ENCODE assay signal across 26 cellular contexts in genomic region chr5:84725946-84726570, GRCh38.
"Had no signal": no experiment of that assay in that cellular context is flagged by ENCODE, and none has a peak within 500 bp of the region (broad histone marks: within the 10 kb centered on the region; RNA-seq: fewer than 3 reads in every experiment).

No MANE protein-coding gene starts in this region.

- H3K4me3 ChIP-seq: ascending aorta had no signal

- H3K36me3 ChIP-seq: ascending aorta had no signal

- H3K27me3 ChIP-seq: ascending aorta had no signal

- DNase-seq: activated B cell treated with CpG ODN at 0.5 μM for 24 hours; activated CD4-positive, alpha-beta memory T cell treated with anti-CD3 and anti-CD28 coated beads, Interleukin-2, amount 10 ng/mL, durations not matched to agents 7 days and 5 days; activated CD4-positive, alpha-beta T cell treated with anti-CD3 and anti-CD28 coated beads for 1 hour; activated CD4-positive, alpha-beta T cell treated with anti-CD3 and anti-CD28 coated beads for 36 hours; activated CD4-positive, alpha-beta T cell treated with anti-CD3 and anti-CD28 coated beads for 48 hours; activated CD4-positive, alpha-beta T cell treated with anti-CD3 and anti-CD28 coated beads, Interleukin-2, amount 10 ng/mL, durations not matched to agents 7 days and 5 days; activated CD4-positive, alpha-beta T cell treated with anti-CD3 and anti-CD28 coated beads, Interleukin-2, amount 50 U/mL, for 48 hours; activated CD8-positive, alpha-beta memory T cell treated with anti-CD3 and anti-CD28 coated beads for 24 hours; activated CD8-positive, alpha-beta memory T cell treated with anti-CD3 and anti-CD28 coated beads, Interleukin-2, amount 10 ng/mL, durations not matched to agents 7 days and 5 days; activated CD8-positive, alpha-beta memory T cell treated with anti-CD3 and anti-CD28 coated beads, Interleukin-2, amount 50 U/mL, for 48 hours; activated CD8-positive, alpha-beta T cell treated with anti-CD3 and anti-CD28 coated beads, Interleukin-2, amount 10 ng/mL, durations not matched to agents 7 days and 5 days; activated effector memory CD4-positive, alpha-beta T cell treated with Interleukin-2 at 50 U/mL for 16 hours; activated gamma-delta T cell; activated naive CD4-positive, alpha-beta T cell treated with anti-CD3 and anti-CD28 coated beads, Interleukin-2, amount 10 ng/mL, durations not matched to agents 7 days and 5 days; activated naive CD4-positive, alpha-beta T cell treated with Interleukin-2 at 50 U/mL for 16 hours; activated naive CD8-positive, alpha-beta T cell treated with anti-CD3 and anti-CD28 coated beads, Interleukin-2, amount 10 ng/mL, durations not matched to agents 7 days and 5 days; activated naive CD8-positive, alpha-beta T cell treated with anti-CD3 and anti-CD28 coated beads, Interleukin-2, amount 50 U/mL, for 24 hours; activated T-cell treated with anti-CD3 and anti-CD28 coated beads, Interleukin-2, amount 50 U/mL, for 24 hours; activated T-cell treated with anti-CD3 and anti-CD28 coated beads, Interleukin-2, amount 50 U/mL, for 48 hours; amygdala; anterior cingulate cortex; central memory CD4-positive, alpha-beta T cell; T-helper 1 cell; T-helper 2 cell; T-helper 9 cell had no signal
